ENCODE assay signal across 9 cellular contexts in genomic region chr17:7479139-7479388, GRCh38. TPM values are rescaled to one million over a fixed set of nuclear protein-coding genes. Genes with fewer than 3 reads are reported as not detected.
DNase-seq lines count a peak whose midpoint lies in the region; ATAC-seq, FAIRE-seq and TF ChIP-seq lines count a peak whose summit lies in the region.
"Had no signal": no experiment of that assay in that cellular context is flagged by ENCODE, and none has a peak within 500 bp of the region (broad histone marks: within the 10 kb centered on the region; RNA-seq: fewer than 3 reads in every experiment).

No MANE protein-coding gene starts in this region.

- TF ChIP-seq RAD21 in GM12878 (IDR thresholded peaks at IDR 0.05; ENCODE audit: insufficient read depth, low read depth, low read length) = no peak

- H3K27ac Mint-ChIP-seq in activated T-cell treated with anti-CD3 and anti-CD28 coated beads, Interleukin-2, amount 50 U/mL, for 72 hours = no peak overlapping the region

- H3K4me2 ChIP-seq in GM12878 (ENCODE audit: control insufficient read depth, insufficient read depth) = peak overlapping the region; percentile 87; the same call in 1 of the 2 replicates

- TF ChIP-seq CTCF in GM12878 (IDR thresholded peaks at IDR 0.05 in 2 of 3, conservative IDR thresholded peaks at IDR 0.05 in 1 of 3; ENCODE audit: control insufficient read depth in 2 of 3, extremely low read depth in 1 of 3, insufficient read depth in 1 of 3, low read depth in 3 of 3, low read length in 3 of 3) (no peak), lower lobe of right lung (IDR thresholded peaks at IDR 0.05) (no peak), tibial nerve (IDR thresholded peaks at IDR 0.05) (no peak)

- peak overlapping the region; percentile 65 for H2AFZ ChIP-seq in GM12878 (ENCODE audit: control insufficient read depth, low read depth, low read length)

- H3K36me3 Mint-ChIP-seq in activated T-cell treated with anti-CD3 and anti-CD28 coated beads, Interleukin-2, amount 50 U/mL, for 72 hours (ENCODE audit: insufficient read depth in 2 of 2) = peaks cover 2 to 3% of the 10 kb centered on the region in 2 donors

- peak overlapping the region; percentile 84 to 92 for H3K4me3 Mint-ChIP-seq in activated T-cell treated with anti-CD3 and anti-CD28 coated beads, Interleukin-2, amount 50 U/mL, for 72 hours

- TF ChIP-seq EP300 in GM12878 (IDR thresholded peaks at IDR 0.05; ENCODE audit: borderline replicate concordance in 1 of 2, control insufficient read depth in 1 of 2, low read depth in 2 of 2, low read length in 2 of 2) = no peak
- no peak for TF ChIP-seq EP300 in tibial nerve (IDR thresholded peaks at IDR 0.05)

- no peaks in the 10 kb centered on the region for H3K27me3 Mint-ChIP-seq in activated T-cell treated with anti-CD3 and anti-CD28 coated beads, Interleukin-2, amount 50 U/mL, for 72 hours (ENCODE audit: low read depth)

- CTCF ChIA-PET in GM12878 (lab: Yijun Ruan, JAX) = interaction anchor here (2.4 to 6.2 kb wide), 2 partner anchors 42 to 82 kb away, joined by 7 to 17 read pairs; partner anchors contain the start of gene SENP3

- no peaks in the 10 kb centered on the region for H3K9me3 ChIP-seq in GM12878 (replicated peaks; ENCODE audit: control insufficient read depth, insufficient read depth, low read length)
- H3K9me3 ChIP-seq in lower lobe of right lung = no peaks in the 10 kb centered on the region
- H3K9me3 ChIP-seq in tibial nerve = no peaks in the 10 kb centered on the region

- H3K27me3 ChIP-seq in GM12878 (replicated peaks in 1 of 2; ENCODE audit: control insufficient read depth in 2 of 2, insufficient read depth in 2 of 2, low read length in 1 of 2) = no peaks in the 10 kb centered on the region
- no peaks in the 10 kb centered on the region for H3K27me3 ChIP-seq in lower lobe of right lung (ENCODE audit: low read depth)
- H3K27me3 ChIP-seq in tibial nerve = no peaks in the 10 kb centered on the region

- ATAC-seq in activated T-cell treated with anti-CD3 and anti-CD28 coated beads, Interleukin-2, amount 50 U/mL, for 72 hours (replicated peaks in 1 of 2) = no peak
- ATAC-seq in GM12878 = no peak
- ATAC-seq in lower lobe of right lung = no peak

- no peaks in the 10 kb centered on the region for H3K36me3 ChIP-seq in GM12878 (ENCODE audit: control insufficient read depth in 2 of 2, insufficient read depth in 2 of 2, low read length in 1 of 2)
- H3K36me3 ChIP-seq in lower lobe of right lung = no peaks in the 10 kb centered on the region
- no peaks in the 10 kb centered on the region for H3K36me3 ChIP-seq in tibial nerve

- H3K79me2 ChIP-seq in GM12878 (ENCODE audit: control insufficient read depth, insufficient read depth, low read length) = peaks cover 34% of the 10 kb centered on the region

- FAIRE-seq in GM12878 (lab: Jason Lieb, UNC) = no peak

- RAD21 ChIA-PET in GM12878 (lab: Charles Lee; ENCODE audit: unreplicated experiment) = interaction anchor here (0.9 to 2.2 kb wide), 5 partner anchors 39 to 149 kb away, joined by 3 to 19 read pairs (median 4); partner anchors contain the start of gene TMEM102

- no peak for TF ChIP-seq POLR2A in GM12878 (IDR thresholded peaks at IDR 0.05; ENCODE audit: low read depth, low read length)
- no peak for TF ChIP-seq POLR2A in tibial nerve (IDR thresholded peaks at IDR 0.05)

- SMC1A ChIA-PET in GM12878 (lab: Charles Lee; ENCODE audit: uncharacterized antibody, unreplicated experiment) = interaction anchor here (1.3 to 2.6 kb wide), 2 partner anchors 24 to 38 kb away, joined by 3 to 8 read pairs; no protein-coding TSS in a partner anchor

- 2% methylated on average over 15 of the region's 27 CpGs for WGBS in GM12878 (ENCODE audit: insufficient coverage, insufficient replicate concordance, low lambda C conversion rate, missing lambda C conversion rate)
- WGBS in tibial nerve, 2 donors = 2% methylated on average over 10 to 21 of the region's 27 CpGs

- peak overlapping the region; percentile 79 for H3K9ac ChIP-seq in GM12878 (ENCODE audit: control insufficient read depth, insufficient read depth, low read length)

- peaks cover 70% of the 10 kb centered on the region for H3K4me1 Mint-ChIP-seq in activated T-cell treated with anti-CD3 and anti-CD28 coated beads, Interleukin-2, amount 50 U/mL, for 72 hours (ENCODE audit: low read depth)

- POLR2A ChIA-PET in GM12878 (lab: Charles Lee) = interaction anchor here (0.6 to 3.2 kb wide), 5 partner anchors 8 to 124 kb away, joined by 3 to 18 read pairs (median 3); partner anchors contain the start of genes TMEM102 and TMEM95

- no peaks in the 10 kb centered on the region for H3K9me3 Mint-ChIP-seq in activated T-cell treated with anti-CD3 and anti-CD28 coated beads, Interleukin-2, amount 50 U/mL, for 72 hours

- H3K4me3 ChIP-seq in GM12878 (peak overlapping the region; percentile 89), lower lobe of right lung (peak overlapping the region; percentile 86), tibial nerve (peak overlapping the region; percentile 69 to 100 (median 82))

- DNase-seq in activated T-cell treated with anti-CD3 and anti-CD28 coated beads, Interleukin-2, amount 50 U/mL, for 72 hours = no peak
- DNase-seq in activated T-cell treated with anti-CD3 and anti-CD28 coated beads, Interleukin-2, amount 50 U/mL, for 1 hour = no peak
- DNase-seq in GM12878 (ENCODE audit: low read depth, low spot score) (no peak), lower lobe of right lung (no peak), tibial nerve (ENCODE audit: low spot score in 2 of 2) (no peak), occipital lobe (lab: John Stamatoyannopoulos, UW) (no peak), HT-29 (ENCODE audit: low spot score) (no peak), NK-92 (lab: John Stamatoyannopoulos, UW; ENCODE audit: unreplicated experiment) (no peak)

- no TSS peak for BruUV-seq in GM12878 (replicated peaks; lab: Mats Ljungman, UMichigan)

- peaks cover 11% of the 10 kb centered on the region for H3K4me1 ChIP-seq in GM12878 (ENCODE audit: control insufficient read depth, insufficient read depth, low read length)
- peaks cover 56% of the 10 kb centered on the region for H3K4me1 ChIP-seq in lower lobe of right lung
- H3K4me1 ChIP-seq in tibial nerve = peaks cover 0 to 71% (median 47%) of the 10 kb centered on the region in 4 donors

- peak overlapping the region; percentile 64 for H3K27ac ChIP-seq in GM12878 (ENCODE audit: control insufficient read depth, insufficient read depth)
- peak overlapping the region; percentile 100 for H3K27ac ChIP-seq in lower lobe of right lung
- H3K27ac ChIP-seq in tibial nerve = peak overlapping the region; percentile 96 to 100 (median 100)

- intact Hi-C loops in GM12878 (cut with micrococcal nuclease; ENCODE audit: unreplicated experiment) = no loop called here
- intact Hi-C loops in lower lobe of right lung (cut with DNase I) = no loop called here

- in situ Hi-C loops in GM12878 (cut with MboI) = no loop called here

- H4K20me1 ChIP-seq in GM12878 (ENCODE audit: control insufficient read depth, insufficient read depth) = peaks cover 2% of the 10 kb centered on the region; the same call in 1 of the 2 replicates

RNA-seq across cellular contexts. Expression of gene ZBTB4, which starts 0.4 kb away (rescaled TPM):
- total RNA-seq in activated T-cell treated with anti-CD3 and anti-CD28 coated beads, Interleukin-2, amount 50 U/mL, for 72 hours = 10 to 100 TPM; 28.5 to 29.0 TPM
- 26.9 and 29.2 TPM in 2 replicates for total RNA-seq in GM12878 (2013; cell fraction: nucleolus; rRNA removed)
- total RNA-seq in GM12878 (2014; rRNA removed) (7.6 and 8.3 TPM in 2 replicates), GM12878 (2014; rRNA removed; fragmentation: Illumina TruSeq; extraction: Trizol) (6.1 and 6.2 TPM in 2 replicates), GM12878 (2021) (14.9 and 15.1 TPM in 2 replicates), lower lobe of right lung (79.0 TPM), tibial nerve (10 to 100 TPM; 60.5 to 64.1 (median 63.0) TPM), occipital lobe (17.6 TPM)
- 6.7 TPM for polyA plus RNA-seq in GM12878 (2011; ENCODE audit: low read depth)
- polyA plus RNA-seq in GM12878 (2011; rRNA removed) (7.6 and 8.9 TPM in 2 replicates), GM12878 (2014; fragmentation: Illumina TruSeq; extraction: Trizol) (9.2 and 9.4 TPM in 2 replicates), GM12878 (2014; fragmentation: Nextera tagmentation; extraction: Ambion mirVana) (1 to 10 TPM; 2.0 to 3.0 TPM), GM12878 (2014; rRNA removed) (8.9 and 9.7 TPM in 2 replicates), GM12878 (2016; fragmentation: Nextera tagmentation; extraction: Ambion mirVana) (1 to 10 TPM; 4.3 to 4.6 TPM)
- polyA plus RNA-seq in GM12878 (2011; cell fraction: cytosol; rRNA removed) = 8.8 and 9.3 TPM in 2 replicates
- 26.2 and 29.9 TPM in 2 replicates for polyA plus RNA-seq in GM12878 (2011; cell fraction: nucleus; rRNA removed)
- 14.6 and 15.8 TPM in 2 replicates for polyA plus RNA-seq in GM12878 (2012)
- polyA minus RNA-seq in GM12878 (2011; rRNA and poly(A)+ RNA removed) = 8.7 and 14.0 TPM in 2 replicates
- polyA minus RNA-seq in GM12878 (2011; cell fraction: cytosol; rRNA and poly(A)+ RNA removed) = 4.5 and 4.8 TPM in 2 replicates
- polyA minus RNA-seq in GM12878 (2011; cell fraction: nucleus; rRNA and poly(A)+ RNA removed) = 7.0 and 12.9 TPM in 2 replicates
- total RNA-seq in HT-29 (2014; rRNA removed; shearing (Covaris generic)) = 8.4 and 10.0 TPM in 2 replicates

RNA-seq across cellular contexts. Expression of gene SLC35G6, which starts 2.2 kb away (rescaled TPM):
- total RNA-seq in activated T-cell treated with anti-CD3 and anti-CD28 coated beads, Interleukin-2, amount 50 U/mL, for 72 hours = under 1 TPM in 1 of 2 donors, not detected in 1; 0.25 TPM
- not detected in 2 replicates for total RNA-seq in GM12878 (2013; cell fraction: nucleolus; rRNA removed)
- not detected in 2 replicates for total RNA-seq in GM12878 (2014; rRNA removed)
- not detected in 2 replicates for total RNA-seq in GM12878 (2014; rRNA removed; fragmentation: Illumina TruSeq; extraction: Trizol)
- not detected in 2 replicates for total RNA-seq in GM12878 (2021)
- not detected for polyA plus RNA-seq in GM12878 (2011; ENCODE audit: low read depth)
- polyA plus RNA-seq in GM12878 (2011; rRNA removed) = not detected in 2 replicates
- polyA plus RNA-seq in GM12878 (2011; cell fraction: cytosol; rRNA removed) = not detected in 2 replicates
- polyA plus RNA-seq in GM12878 (2011; cell fraction: nucleus; rRNA removed) = not detected in 2 replicates
- polyA plus RNA-seq in GM12878 (2012) = 0.13 and 0.18 TPM in 2 replicates
- not detected in 2 replicates for polyA plus RNA-seq in GM12878 (2014; fragmentation: Illumina TruSeq; extraction: Trizol)
- polyA plus RNA-seq in GM12878 (2014; fragmentation: Nextera tagmentation; extraction: Ambion mirVana) = not detected
- polyA plus RNA-seq in GM12878 (2014; rRNA removed) = not detected in 2 replicates
- under 1 TPM in 1 of 2 experiments, not detected in 1; 0.20 TPM for polyA plus RNA-seq in GM12878 (2016; fragmentation: Nextera tagmentation; extraction: Ambion mirVana)
- 0.10 TPM in 1 of 2 replicates, not detected in the other for polyA minus RNA-seq in GM12878 (2011; rRNA and poly(A)+ RNA removed)
- polyA minus RNA-seq in GM12878 (2011; cell fraction: cytosol; rRNA and poly(A)+ RNA removed) = not detected in 2 replicates
- polyA minus RNA-seq in GM12878 (2011; cell fraction: nucleus; rRNA and poly(A)+ RNA removed) = not detected in 2 replicates
- total RNA-seq in lower lobe of right lung = not detected
- not detected for total RNA-seq in tibial nerve
- not detected for total RNA-seq in occipital lobe
- 0.28 TPM in 1 of 2 replicates, not detected in the other for total RNA-seq in HT-29 (2014; rRNA removed; shearing (Covaris generic))
- total RNA-seq: NCI-H460 had no signal

RNA-seq across cellular contexts. Expression of gene POLR2A, which starts 5.1 kb away (rescaled TPM):
- 100 to 1,000 TPM; 211 to 249 TPM for total RNA-seq in activated T-cell treated with anti-CD3 and anti-CD28 coated beads, Interleukin-2, amount 50 U/mL, for 72 hours
- 174 and 219 TPM in 2 replicates for total RNA-seq in GM12878 (2013; cell fraction: nucleolus; rRNA removed)
- total RNA-seq in GM12878 (2014; rRNA removed) = 25.6 and 28.9 TPM in 2 replicates
- 12.0 and 12.5 TPM in 2 replicates for total RNA-seq in GM12878 (2014; rRNA removed; fragmentation: Illumina TruSeq; extraction: Trizol)
- total RNA-seq in GM12878 (2021) = 111 and 121 TPM in 2 replicates
- 68.9 TPM for polyA plus RNA-seq in GM12878 (2011; ENCODE audit: low read depth)
- polyA plus RNA-seq in GM12878 (2011; rRNA removed) = 7.9 and 19.3 TPM in 2 replicates
- polyA plus RNA-seq in GM12878 (2011; cell fraction: cytosol; rRNA removed) = 26.4 and 47.8 TPM in 2 replicates
- 84.9 and 129 TPM in 2 replicates for polyA plus RNA-seq in GM12878 (2011; cell fraction: nucleus; rRNA removed)
- polyA plus RNA-seq in GM12878 (2012) = 74.8 and 80.1 TPM in 2 replicates
- polyA plus RNA-seq in GM12878 (2014; fragmentation: Illumina TruSeq; extraction: Trizol) = 47.6 and 57.7 TPM in 2 replicates
- 1 to 10 TPM; 1.7 to 2.8 TPM for polyA plus RNA-seq in GM12878 (2014; fragmentation: Nextera tagmentation; extraction: Ambion mirVana)
- 37.8 and 45.5 TPM in 2 replicates for polyA plus RNA-seq in GM12878 (2014; rRNA removed)
- polyA plus RNA-seq in GM12878 (2016; fragmentation: Nextera tagmentation; extraction: Ambion mirVana) = 10 to 100 TPM; 88.2 to 95.0 TPM
- polyA minus RNA-seq in GM12878 (2011; rRNA and poly(A)+ RNA removed) = 99.0 and 179 TPM in 2 replicates
- 87.3 and 103 TPM in 2 replicates for polyA minus RNA-seq in GM12878 (2011; cell fraction: cytosol; rRNA and poly(A)+ RNA removed)
- 91.4 and 180 TPM in 2 replicates for polyA minus RNA-seq in GM12878 (2011; cell fraction: nucleus; rRNA and poly(A)+ RNA removed)
- 101 TPM for total RNA-seq in lower lobe of right lung
- total RNA-seq in tibial nerve = 100 to 1,000 TPM in 3 of 4 donors, 10 to 100 TPM in 1; 87.0 to 163 (median 125) TPM
- 54.6 TPM for total RNA-seq in occipital lobe
- 26.0 and 58.6 TPM in 2 replicates for total RNA-seq in HT-29 (2014; rRNA removed; shearing (Covaris generic))

RNA-seq across cellular contexts. Expression of gene CHRNB1, which starts 34.2 kb away (rescaled TPM):
- 10 to 100 TPM; 25.5 to 26.8 TPM for total RNA-seq in activated T-cell treated with anti-CD3 and anti-CD28 coated beads, Interleukin-2, amount 50 U/mL, for 72 hours
- total RNA-seq in GM12878 (2013; cell fraction: nucleolus; rRNA removed) = 8.8 and 10.3 TPM in 2 replicates
- total RNA-seq in GM12878 (2014; rRNA removed) (10.8 and 12.0 TPM in 2 replicates), GM12878 (2014; rRNA removed; fragmentation: Illumina TruSeq; extraction: Trizol) (12.8 and 12.9 TPM in 2 replicates), GM12878 (2021) (5.8 and 7.4 TPM in 2 replicates), lower lobe of right lung (8.4 TPM), tibial nerve (10 to 100 TPM in 3 of 4 donors, 1 to 10 TPM in 1; 6.5 to 16.0 (median 13.5) TPM), occipital lobe (17.2 TPM)
- 5.9 TPM for polyA plus RNA-seq in GM12878 (2011; ENCODE audit: low read depth)
- polyA plus RNA-seq in GM12878 (2011; rRNA removed) (9.1 and 11.0 TPM in 2 replicates), GM12878 (2014; fragmentation: Illumina TruSeq; extraction: Trizol) (12.2 and 14.4 TPM in 2 replicates), GM12878 (2014; fragmentation: Nextera tagmentation; extraction: Ambion mirVana) (10 to 100 TPM; 13.2 to 14.8 TPM), GM12878 (2014; rRNA removed) (10.6 and 11.6 TPM in 2 replicates), GM12878 (2016; fragmentation: Nextera tagmentation; extraction: Ambion mirVana) (10 to 100 TPM in 1 of 2 experiments, 1 to 10 TPM in 1; 8.5 to 10.7 TPM)
- 20.4 and 24.7 TPM in 2 replicates for polyA plus RNA-seq in GM12878 (2011; cell fraction: cytosol; rRNA removed)
- 9.5 and 9.7 TPM in 2 replicates for polyA plus RNA-seq in GM12878 (2011; cell fraction: nucleus; rRNA removed)
- polyA plus RNA-seq in GM12878 (2012) = 10.9 and 11.6 TPM in 2 replicates
- 7.5 and 13.9 TPM in 2 replicates for polyA minus RNA-seq in GM12878 (2011; rRNA and poly(A)+ RNA removed)
- polyA minus RNA-seq in GM12878 (2011; cell fraction: cytosol; rRNA and poly(A)+ RNA removed) = 2.1 and 4.1 TPM in 2 replicates
- polyA minus RNA-seq in GM12878 (2011; cell fraction: nucleus; rRNA and poly(A)+ RNA removed) = 3.0 and 4.3 TPM in 2 replicates
- 0.83 and 1.6 TPM in 2 replicates for total RNA-seq in HT-29 (2014; rRNA removed; shearing (Covaris generic))

RNA-seq across cellular contexts. Expression of gene FGF11, which starts 39.8 kb away (rescaled TPM):
- total RNA-seq in activated T-cell treated with anti-CD3 and anti-CD28 coated beads, Interleukin-2, amount 50 U/mL, for 72 hours = 1 to 10 TPM; 4.9 to 5.3 TPM
- total RNA-seq in GM12878 (2013; cell fraction: nucleolus; rRNA removed) = 23.7 and 26.4 TPM in 2 replicates
- total RNA-seq in GM12878 (2014; rRNA removed) = 2.3 and 3.0 TPM in 2 replicates
- 1.8 and 2.4 TPM in 2 replicates for total RNA-seq in GM12878 (2014; rRNA removed; fragmentation: Illumina TruSeq; extraction: Trizol)
- total RNA-seq in GM12878 (2021) = 3.0 TPM in 2 replicates
- polyA plus RNA-seq in GM12878 (2011; ENCODE audit: low read depth) = 13.9 TPM
- 15.6 and 21.1 TPM in 2 replicates for polyA plus RNA-seq in GM12878 (2011; rRNA removed)
- 14.9 and 20.2 TPM in 2 replicates for polyA plus RNA-seq in GM12878 (2011; cell fraction: cytosol; rRNA removed)
- polyA plus RNA-seq in GM12878 (2011; cell fraction: nucleus; rRNA removed) = 42.8 and 79.1 TPM in 2 replicates
- 18.4 and 22.6 TPM in 2 replicates for polyA plus RNA-seq in GM12878 (2012)
- 3.5 and 4.1 TPM in 2 replicates for polyA plus RNA-seq in GM12878 (2014; fragmentation: Illumina TruSeq; extraction: Trizol)
- polyA plus RNA-seq in GM12878 (2014; fragmentation: Nextera tagmentation; extraction: Ambion mirVana) = 1 to 10 TPM in 1 of 2 experiments, under 1 TPM in 1; 0.69 to 1.3 TPM
- 2.3 and 2.8 TPM in 2 replicates for polyA plus RNA-seq in GM12878 (2014; rRNA removed)
- polyA plus RNA-seq in GM12878 (2016; fragmentation: Nextera tagmentation; extraction: Ambion mirVana) = 1 to 10 TPM in 1 of 2 experiments, under 1 TPM in 1; 0.97 to 1.8 TPM
- 6.2 and 10.5 TPM in 2 replicates for polyA minus RNA-seq in GM12878 (2011; rRNA and poly(A)+ RNA removed)
- 3.7 and 3.8 TPM in 2 replicates for polyA minus RNA-seq in GM12878 (2011; cell fraction: cytosol; rRNA and poly(A)+ RNA removed)
- 6.6 and 6.9 TPM in 2 replicates for polyA minus RNA-seq in GM12878 (2011; cell fraction: nucleus; rRNA and poly(A)+ RNA removed)
- total RNA-seq in lower lobe of right lung = 1.2 TPM
- total RNA-seq in tibial nerve = 1 to 10 TPM; 1.5 to 3.3 (median 2.2) TPM
- total RNA-seq in occipital lobe = 18.2 TPM
- 0.46 and 0.52 TPM in 2 replicates for total RNA-seq in HT-29 (2014; rRNA removed; shearing (Covaris generic))
